1 cellular context compared by ENCODE assay signal in the genomic region with DNA sequence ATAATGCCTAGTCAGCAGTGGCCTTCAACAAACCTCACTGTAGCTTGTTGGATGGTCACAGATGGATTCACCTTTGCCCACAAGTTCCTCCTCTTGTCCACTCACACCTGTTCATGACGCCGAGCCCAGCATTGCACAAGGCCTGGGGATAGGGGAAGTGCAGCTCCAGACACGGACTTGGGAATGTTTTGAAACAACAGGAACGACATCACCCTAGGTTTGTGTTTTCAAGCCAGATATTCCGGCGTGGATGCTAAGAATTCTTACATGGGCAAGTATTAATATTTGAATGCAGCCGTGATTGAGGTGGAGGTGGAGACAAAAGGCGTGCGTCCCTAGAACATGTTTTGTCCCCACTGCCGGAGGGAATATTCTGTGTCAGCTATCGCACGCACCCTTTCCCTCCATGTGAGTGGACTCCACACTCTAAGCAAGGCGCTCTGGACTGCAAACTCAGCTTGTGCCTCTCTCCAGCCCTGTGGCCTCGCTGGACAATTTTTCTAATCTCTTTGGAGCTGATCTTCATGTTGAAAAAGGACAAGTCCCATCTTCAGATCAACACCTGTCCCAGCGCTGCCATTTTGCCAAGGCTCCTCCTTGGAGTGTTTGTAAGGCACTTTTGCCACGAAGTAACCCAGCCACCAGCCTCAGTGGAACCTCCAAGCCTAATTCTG.
A peak's percentile ranks its signal among the peaks of the same experiment; 100 is the strongest.
TF ChIP-seq lines count a peak whose summit lies in the region.

No MANE protein-coding gene starts in this region.

TF ChIP-seq in HepG2, 621 proteins besides CTCF, POLR2A, EP300 and RAD21 (continued from another document and continues in another):
- TF ChIP-seq, protein P1, sequence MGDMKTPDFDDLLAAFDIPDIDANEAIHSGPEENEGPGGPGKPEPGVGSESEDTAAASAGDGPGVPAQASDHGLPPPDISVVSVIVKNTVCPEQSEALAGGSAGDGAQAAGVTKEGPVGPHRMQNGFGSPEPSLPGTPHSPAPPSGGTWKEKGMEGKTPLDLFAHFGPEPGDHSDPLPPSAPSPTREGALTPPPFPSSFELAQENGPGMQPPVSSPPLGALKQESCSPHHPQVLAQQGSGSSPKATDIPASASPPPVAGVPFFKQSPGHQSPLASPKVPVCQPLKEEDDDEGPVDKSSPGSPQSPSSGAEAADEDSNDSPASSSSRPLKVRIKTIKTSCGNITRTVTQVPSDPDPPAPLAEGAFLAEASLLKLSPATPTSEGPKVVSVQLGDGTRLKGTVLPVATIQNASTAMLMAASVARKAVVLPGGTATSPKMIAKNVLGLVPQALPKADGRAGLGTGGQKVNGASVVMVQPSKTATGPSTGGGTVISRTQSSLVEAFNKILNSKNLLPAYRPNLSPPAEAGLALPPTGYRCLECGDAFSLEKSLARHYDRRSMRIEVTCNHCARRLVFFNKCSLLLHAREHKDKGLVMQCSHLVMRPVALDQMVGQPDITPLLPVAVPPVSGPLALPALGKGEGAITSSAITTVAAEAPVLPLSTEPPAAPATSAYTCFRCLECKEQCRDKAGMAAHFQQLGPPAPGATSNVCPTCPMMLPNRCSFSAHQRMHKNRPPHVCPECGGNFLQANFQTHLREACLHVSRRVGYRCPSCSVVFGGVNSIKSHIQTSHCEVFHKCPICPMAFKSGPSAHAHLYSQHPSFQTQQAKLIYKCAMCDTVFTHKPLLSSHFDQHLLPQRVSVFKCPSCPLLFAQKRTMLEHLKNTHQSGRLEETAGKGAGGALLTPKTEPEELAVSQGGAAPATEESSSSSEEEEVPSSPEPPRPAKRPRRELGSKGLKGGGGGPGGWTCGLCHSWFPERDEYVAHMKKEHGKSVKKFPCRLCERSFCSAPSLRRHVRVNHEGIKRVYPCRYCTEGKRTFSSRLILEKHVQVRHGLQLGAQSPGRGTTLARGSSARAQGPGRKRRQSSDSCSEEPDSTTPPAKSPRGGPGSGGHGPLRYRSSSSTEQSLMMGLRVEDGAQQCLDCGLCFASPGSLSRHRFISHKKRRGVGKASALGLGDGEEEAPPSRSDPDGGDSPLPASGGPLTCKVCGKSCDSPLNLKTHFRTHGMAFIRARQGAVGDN (CRISPR knock-in tag; IDR thresholded peaks at IDR 0.05) = peak; percentile 74
- TF ChIP-seq, protein P2, sequence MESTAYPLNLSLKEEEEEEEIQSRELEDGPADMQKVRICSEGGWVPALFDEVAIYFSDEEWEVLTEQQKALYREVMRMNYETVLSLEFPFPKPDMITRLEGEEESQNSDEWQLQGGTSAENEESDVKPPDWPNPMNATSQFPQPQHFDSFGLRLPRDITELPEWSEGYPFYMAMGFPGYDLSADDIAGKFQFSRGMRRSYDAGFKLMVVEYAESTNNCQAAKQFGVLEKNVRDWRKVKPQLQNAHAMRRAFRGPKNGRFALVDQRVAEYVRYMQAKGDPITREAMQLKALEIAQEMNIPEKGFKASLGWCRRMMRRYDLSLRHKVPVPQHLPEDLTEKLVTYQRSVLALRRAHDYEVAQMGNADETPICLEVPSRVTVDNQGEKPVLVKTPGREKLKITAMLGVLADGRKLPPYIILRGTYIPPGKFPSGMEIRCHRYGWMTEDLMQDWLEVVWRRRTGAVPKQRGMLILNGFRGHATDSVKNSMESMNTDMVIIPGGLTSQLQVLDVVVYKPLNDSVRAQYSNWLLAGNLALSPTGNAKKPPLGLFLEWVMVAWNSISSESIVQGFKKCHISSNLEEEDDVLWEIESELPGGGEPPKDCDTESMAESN (CRISPR knock-in tag; conservative IDR thresholded peaks at IDR 0.05) = peak; percentile 55
- TF ChIP-seq, protein P3, sequence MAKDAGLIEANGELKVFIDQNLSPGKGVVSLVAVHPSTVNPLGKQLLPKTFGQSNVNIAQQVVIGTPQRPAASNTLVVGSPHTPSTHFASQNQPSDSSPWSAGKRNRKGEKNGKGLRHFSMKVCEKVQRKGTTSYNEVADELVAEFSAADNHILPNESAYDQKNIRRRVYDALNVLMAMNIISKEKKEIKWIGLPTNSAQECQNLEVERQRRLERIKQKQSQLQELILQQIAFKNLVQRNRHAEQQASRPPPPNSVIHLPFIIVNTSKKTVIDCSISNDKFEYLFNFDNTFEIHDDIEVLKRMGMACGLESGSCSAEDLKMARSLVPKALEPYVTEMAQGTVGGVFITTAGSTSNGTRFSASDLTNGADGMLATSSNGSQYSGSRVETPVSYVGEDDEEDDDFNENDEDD (CRISPR knock-in tag; IDR thresholded peaks at IDR 0.05; ENCODE audit: borderline replicate concordance) = peak; percentile 69; the same call in 1 of the 2 replicates
- peak; percentile 66; the same call in 1 of the 2 replicates for TF ChIP-seq IRF2 (CRISPR knock-in tag; IDR thresholded peaks at IDR 0.05)
- TF ChIP-seq PPARG (CRISPR knock-in tag; conservative IDR thresholded peaks at IDR 0.05) = 0 out of 2 replicates have a peak, but pooled peaks have one; percentile 26
- TF ChIP-seq, protein P4, sequence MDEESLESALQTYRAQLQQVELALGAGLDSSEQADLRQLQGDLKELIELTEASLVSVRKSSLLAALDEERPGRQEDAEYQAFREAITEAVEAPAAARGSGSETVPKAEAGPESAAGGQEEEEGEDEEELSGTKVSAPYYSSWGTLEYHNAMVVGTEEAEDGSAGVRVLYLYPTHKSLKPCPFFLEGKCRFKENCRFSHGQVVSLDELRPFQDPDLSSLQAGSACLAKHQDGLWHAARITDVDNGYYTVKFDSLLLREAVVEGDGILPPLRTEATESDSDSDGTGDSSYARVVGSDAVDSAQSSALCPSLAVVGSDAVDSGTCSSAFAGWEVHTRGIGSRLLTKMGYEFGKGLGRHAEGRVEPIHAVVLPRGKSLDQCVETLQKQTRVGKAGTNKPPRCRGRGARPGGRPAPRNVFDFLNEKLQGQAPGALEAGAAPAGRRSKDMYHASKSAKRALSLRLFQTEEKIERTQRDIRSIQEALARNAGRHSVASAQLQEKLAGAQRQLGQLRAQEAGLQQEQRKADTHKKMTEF (CRISPR knock-in tag; IDR thresholded peaks at IDR 0.05) = no peak
- TF ChIP-seq, protein P5, sequence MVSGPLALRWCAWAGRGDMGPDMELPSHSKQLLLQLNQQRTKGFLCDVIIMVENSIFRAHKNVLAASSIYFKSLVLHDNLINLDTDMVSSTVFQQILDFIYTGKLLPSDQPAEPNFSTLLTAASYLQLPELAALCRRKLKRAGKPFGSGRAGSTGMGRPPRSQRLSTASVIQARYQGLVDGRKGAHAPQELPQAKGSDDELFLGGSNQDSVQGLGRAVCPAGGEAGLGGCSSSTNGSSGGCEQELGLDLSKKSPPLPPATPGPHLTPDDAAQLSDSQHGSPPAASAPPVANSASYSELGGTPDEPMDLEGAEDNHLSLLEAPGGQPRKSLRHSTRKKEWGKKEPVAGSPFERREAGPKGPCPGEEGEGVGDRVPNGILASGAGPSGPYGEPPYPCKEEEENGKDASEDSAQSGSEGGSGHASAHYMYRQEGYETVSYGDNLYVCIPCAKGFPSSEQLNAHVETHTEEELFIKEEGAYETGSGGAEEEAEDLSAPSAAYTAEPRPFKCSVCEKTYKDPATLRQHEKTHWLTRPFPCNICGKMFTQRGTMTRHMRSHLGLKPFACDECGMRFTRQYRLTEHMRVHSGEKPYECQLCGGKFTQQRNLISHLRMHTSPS (CRISPR knock-in tag; IDR thresholded peaks at IDR 0.05; ENCODE audit: low read depth) = no peak
- peak; percentile 33; the same call in 1 of the 2 replicates for TF ChIP-seq MIXL1 (CRISPR knock-in tag; IDR thresholded peaks at IDR 0.05)
- peak; percentile 35; the same call in 1 of the 2 replicates for TF ChIP-seq SIN3B (IDR thresholded peaks at IDR 0.05; ENCODE audit: low read length)
- TF ChIP-seq, protein P6, sequence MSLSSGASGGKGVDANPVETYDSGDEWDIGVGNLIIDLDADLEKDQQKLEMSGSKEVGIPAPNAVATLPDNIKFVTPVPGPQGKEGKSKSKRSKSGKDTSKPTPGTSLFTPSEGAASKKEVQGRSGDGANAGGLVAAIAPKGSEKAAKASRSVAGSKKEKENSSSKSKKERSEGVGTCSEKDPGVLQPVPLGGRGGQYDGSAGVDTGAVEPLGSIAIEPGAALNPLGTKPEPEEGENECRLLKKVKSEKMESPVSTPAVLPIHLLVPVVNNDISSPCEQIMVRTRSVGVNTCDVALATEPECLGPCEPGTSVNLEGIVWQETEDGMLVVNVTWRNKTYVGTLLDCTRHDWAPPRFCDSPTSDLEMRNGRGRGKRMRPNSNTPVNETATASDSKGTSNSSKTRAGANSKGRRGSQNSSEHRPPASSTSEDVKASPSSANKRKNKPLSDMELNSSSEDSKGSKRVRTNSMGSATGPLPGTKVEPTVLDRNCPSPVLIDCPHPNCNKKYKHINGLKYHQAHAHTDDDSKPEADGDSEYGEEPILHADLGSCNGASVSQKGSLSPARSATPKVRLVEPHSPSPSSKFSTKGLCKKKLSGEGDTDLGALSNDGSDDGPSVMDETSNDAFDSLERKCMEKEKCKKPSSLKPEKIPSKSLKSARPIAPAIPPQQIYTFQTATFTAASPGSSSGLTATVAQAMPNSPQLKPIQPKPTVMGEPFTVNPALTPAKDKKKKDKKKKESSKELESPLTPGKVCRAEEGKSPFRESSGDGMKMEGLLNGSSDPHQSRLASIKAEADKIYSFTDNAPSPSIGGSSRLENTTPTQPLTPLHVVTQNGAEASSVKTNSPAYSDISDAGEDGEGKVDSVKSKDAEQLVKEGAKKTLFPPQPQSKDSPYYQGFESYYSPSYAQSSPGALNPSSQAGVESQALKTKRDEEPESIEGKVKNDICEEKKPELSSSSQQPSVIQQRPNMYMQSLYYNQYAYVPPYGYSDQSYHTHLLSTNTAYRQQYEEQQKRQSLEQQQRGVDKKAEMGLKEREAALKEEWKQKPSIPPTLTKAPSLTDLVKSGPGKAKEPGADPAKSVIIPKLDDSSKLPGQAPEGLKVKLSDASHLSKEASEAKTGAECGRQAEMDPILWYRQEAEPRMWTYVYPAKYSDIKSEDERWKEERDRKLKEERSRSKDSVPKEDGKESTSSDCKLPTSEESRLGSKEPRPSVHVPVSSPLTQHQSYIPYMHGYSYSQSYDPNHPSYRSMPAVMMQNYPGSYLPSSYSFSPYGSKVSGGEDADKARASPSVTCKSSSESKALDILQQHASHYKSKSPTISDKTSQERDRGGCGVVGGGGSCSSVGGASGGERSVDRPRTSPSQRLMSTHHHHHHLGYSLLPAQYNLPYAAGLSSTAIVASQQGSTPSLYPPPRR (CRISPR knock-in tag; IDR thresholded peaks at IDR 0.05; ENCODE audit: borderline replicate concordance) = peak; percentile 42; the same call in 1 of the 2 replicates
- TF ChIP-seq, protein P7, sequence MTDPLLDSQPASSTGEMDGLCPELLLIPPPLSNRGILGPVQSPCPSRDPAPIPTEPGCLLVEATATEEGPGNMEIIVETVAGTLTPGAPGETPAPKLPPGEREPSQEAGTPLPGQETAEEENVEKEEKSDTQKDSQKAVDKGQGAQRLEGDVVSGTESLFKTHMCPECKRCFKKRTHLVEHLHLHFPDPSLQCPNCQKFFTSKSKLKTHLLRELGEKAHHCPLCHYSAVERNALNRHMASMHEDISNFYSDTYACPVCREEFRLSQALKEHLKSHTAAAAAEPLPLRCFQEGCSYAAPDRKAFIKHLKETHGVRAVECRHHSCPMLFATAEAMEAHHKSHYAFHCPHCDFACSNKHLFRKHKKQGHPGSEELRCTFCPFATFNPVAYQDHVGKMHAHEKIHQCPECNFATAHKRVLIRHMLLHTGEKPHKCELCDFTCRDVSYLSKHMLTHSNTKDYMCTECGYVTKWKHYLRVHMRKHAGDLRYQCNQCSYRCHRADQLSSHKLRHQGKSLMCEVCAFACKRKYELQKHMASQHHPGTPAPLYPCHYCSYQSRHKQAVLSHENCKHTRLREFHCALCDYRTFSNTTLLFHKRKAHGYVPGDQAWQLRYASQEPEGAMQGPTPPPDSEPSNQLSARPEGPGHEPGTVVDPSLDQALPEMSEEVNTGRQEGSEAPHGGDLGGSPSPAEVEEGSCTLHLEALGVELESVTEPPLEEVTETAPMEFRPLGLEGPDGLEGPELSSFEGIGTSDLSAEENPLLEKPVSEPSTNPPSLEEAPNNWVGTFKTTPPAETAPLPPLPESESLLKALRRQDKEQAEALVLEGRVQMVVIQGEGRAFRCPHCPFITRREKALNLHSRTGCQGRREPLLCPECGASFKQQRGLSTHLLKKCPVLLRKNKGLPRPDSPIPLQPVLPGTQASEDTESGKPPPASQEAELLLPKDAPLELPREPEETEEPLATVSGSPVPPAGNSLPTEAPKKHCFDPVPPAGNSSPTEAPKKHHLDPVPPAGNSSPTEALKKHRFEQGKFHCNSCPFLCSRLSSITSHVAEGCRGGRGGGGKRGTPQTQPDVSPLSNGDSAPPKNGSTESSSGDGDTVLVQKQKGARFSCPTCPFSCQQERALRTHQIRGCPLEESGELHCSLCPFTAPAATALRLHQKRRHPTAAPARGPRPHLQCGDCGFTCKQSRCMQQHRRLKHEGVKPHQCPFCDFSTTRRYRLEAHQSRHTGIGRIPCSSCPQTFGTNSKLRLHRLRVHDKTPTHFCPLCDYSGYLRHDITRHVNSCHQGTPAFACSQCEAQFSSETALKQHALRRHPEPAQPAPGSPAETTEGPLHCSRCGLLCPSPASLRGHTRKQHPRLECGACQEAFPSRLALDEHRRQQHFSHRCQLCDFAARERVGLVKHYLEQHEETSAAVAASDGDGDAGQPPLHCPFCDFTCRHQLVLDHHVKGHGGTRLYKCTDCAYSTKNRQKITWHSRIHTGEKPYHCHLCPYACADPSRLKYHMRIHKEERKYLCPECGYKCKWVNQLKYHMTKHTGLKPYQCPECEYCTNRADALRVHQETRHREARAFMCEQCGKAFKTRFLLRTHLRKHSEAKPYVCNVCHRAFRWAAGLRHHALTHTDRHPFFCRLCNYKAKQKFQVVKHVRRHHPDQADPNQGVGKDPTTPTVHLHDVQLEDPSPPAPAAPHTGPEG (CRISPR knock-in tag; IDR thresholded peaks at IDR 0.05) = 0 out of 2 replicates have a peak, but pooled peaks have one; percentile 51
